ENCODE assay signal across 8 cellular contexts in genomic region chr10:26556756-26557640, GRCh38.
DNase-seq lines count a peak whose midpoint lies in the region; ATAC-seq, FAIRE-seq and TF ChIP-seq lines count a peak whose summit lies in the region.

No MANE protein-coding gene starts in this region.

- FAIRE-seq in TTC549 (lab: Jason Lieb, UNC): peak; percentile 48

- H3K4me3 ChIP-seq in GM12875 (ENCODE audit: low read depth, low read length): no peak overlapping the region

- DNase-seq in AG09319 (ENCODE audit: extremely low read depth, low read depth) (peak; percentile 43), NCI-H1092 (lab: John Stamatoyannopoulos, UW) (peak; percentile 5), epidermal melanocyte (ENCODE audit: insufficient read length, low spot score) (peak; percentile 55), midbrain (lab: John Stamatoyannopoulos, UW) (peak; percentile 74), GDM1 (lab: John Stamatoyannopoulos, UW) (no peak)

- TF ChIP-seq CTCF in AG09319 (IDR thresholded peaks at IDR 0.05; ENCODE audit: low read depth, low read length) (peak; percentile 87), GM12875 (IDR thresholded peaks at IDR 0.05; ENCODE audit: borderline replicate concordance, insufficient read depth, low read depth, low read length) (peak; percentile 79)

- ATAC-seq in GM19035 (IDR thresholded peaks at IDR 0.05; ENCODE audit: unreplicated experiment): no peak
